In genomic region chr3:81425198-81425868, GRCh38 we compare ENCODE assay signal across 20 cellular contexts.
DNase-seq lines count a peak whose midpoint lies in the region; FAIRE-seq and TF ChIP-seq lines count a peak whose summit lies in the region.
"Had no signal": no experiment of that assay in that cellular context is flagged by ENCODE, and none has a peak within 500 bp of the region (broad histone marks: within the 10 kb centered on the region; RNA-seq: fewer than 3 reads in every experiment).

No MANE protein-coding gene starts in this region.

- no peak overlapping the region for H3K9ac ChIP-seq in HUES64 (ENCODE audit: low read depth, low read length)

- WGBS in HUES64 = 73% methylated on average over 4 of the region's 5 CpGs

- DNase-seq in AG08395 (ENCODE audit: low spot score) = peak; percentile 8
- DNase-seq in bronchial epithelial cell (ENCODE audit: low read depth) = peak; percentile 73
- DNase-seq in iris pigment epithelial cell (ENCODE audit: low read depth) = peak; percentile 72
- DNase-seq in KBM-7 = no peak
- no peak for DNase-seq in stimulated activated CD4-positive, alpha-beta T cell treated with anti-CD3 and anti-CD28 coated beads, Interleukin-2, amount 100 ng/mL, for 48 hours
- DNase-seq in HK-2 (ENCODE audit: unreplicated experiment) = no peak
- DNase-seq in NOMO-1 treated with dmso at 0.1 percent for 144 hours (lab: John Stamatoyannopoulos, UW; ENCODE audit: unreplicated experiment) = no peak
- DNase-seq: activated CD4-positive, alpha-beta T cell treated with anti-CD3 and anti-CD28 coated beads, Interleukin-2, amount 50 U/mL, for 48 hours; activated T-cell treated with anti-CD3 and anti-CD28 coated beads, Interleukin-2, amount 50 U/mL, for 1 hour; CD4-positive, alpha-beta memory T cell; DMS79 treated with DMSO at 0.1 percent for 48 hours; dorsolateral prefrontal cortex; left ventricle myocardium inferior; NCI-H1417; NCI-H2171; stimulated activated CD4-positive, alpha-beta T cell treated with anti-CD3 and anti-CD28 coated beads, Interleukin-2, amount 100 ng/mL, for 24 hours; SW 1271 had no signal

- H3K36me3 ChIP-seq in HUES64 (ENCODE audit: insufficient read depth, low read length) = no peaks in the 10 kb centered on the region
- H3K36me3 ChIP-seq in bronchial epithelial cell (ENCODE audit: control insufficient read depth, insufficient read depth, low read length) = no peaks in the 10 kb centered on the region
- H3K36me3 ChIP-seq: left ventricle myocardium inferior, vagina had no signal

- no peak for FAIRE-seq in bronchial epithelial cell (lab: Jason Lieb, UNC)
- FAIRE-seq: RCC 7860 had no signal

- H3K9me3 ChIP-seq in HUES64 (ENCODE audit: insufficient read depth, low read depth, low read length) = no peaks in the 10 kb centered on the region
- H3K9me3 ChIP-seq: left ventricle myocardium inferior, vagina had no signal

- H3K4me3 ChIP-seq in HUES64 (ENCODE audit: low read length) = no peak overlapping the region
- no peak overlapping the region for H3K4me3 ChIP-seq in bronchial epithelial cell (ENCODE audit: low read depth, low read length)
- H3K4me3 ChIP-seq: dorsolateral prefrontal cortex, left ventricle myocardium inferior, vagina had no signal

- no peak for TF ChIP-seq CTCF in bronchial epithelial cell (IDR thresholded peaks at IDR 0.05; ENCODE audit: insufficient read depth, low read length, severe bottlenecking)

- H3K27me3 ChIP-seq in HUES64 (ENCODE audit: insufficient read depth, low read length) = no peaks in the 10 kb centered on the region
- H3K27me3 ChIP-seq in bronchial epithelial cell (ENCODE audit: control insufficient read depth, insufficient read depth, low read length) = no peaks in the 10 kb centered on the region
- H3K27me3 ChIP-seq: dorsolateral prefrontal cortex, vagina had no signal

- H3K4me1 ChIP-seq in HUES64 (ENCODE audit: insufficient read depth, low read length) = peaks cover 41% of the 10 kb centered on the region
- H3K4me1 ChIP-seq: left ventricle myocardium inferior, vagina had no signal

- peak overlapping the region; percentile 42 for H3K27ac ChIP-seq in HUES64 (ENCODE audit: low read depth, low read length)
- H3K27ac ChIP-seq: dorsolateral prefrontal cortex, left ventricle myocardium inferior, vagina had no signal

- in situ Hi-C loops in KBM-7 (cut with MboI; ENCODE audit: low pct_unique_long_range_greater_than_20kb, low sequenced_read_pairs) = no loop called here

Comparison
In these comparisons a context has a peak if more than half of its experiments do, and no peak if none do; other contexts are left out.
1. DNase-seq: peak in AG08395 (single experiment), bronchial epithelial cell (single experiment) and iris pigment epithelial cell (single experiment); none in KBM-7 (single experiment), stimulated activated CD4-positive, alpha-beta T cell treated with anti-CD3 and anti-CD28 coated beads, Interleukin-2, amount 100 ng/mL, for 48 hours (0 of 2), HK-2 (single experiment) and NOMO-1 treated with dmso at 0.1 percent for 144 hours (single experiment).